8 cellular contexts compared by ENCODE assay signal in the genomic region with DNA sequence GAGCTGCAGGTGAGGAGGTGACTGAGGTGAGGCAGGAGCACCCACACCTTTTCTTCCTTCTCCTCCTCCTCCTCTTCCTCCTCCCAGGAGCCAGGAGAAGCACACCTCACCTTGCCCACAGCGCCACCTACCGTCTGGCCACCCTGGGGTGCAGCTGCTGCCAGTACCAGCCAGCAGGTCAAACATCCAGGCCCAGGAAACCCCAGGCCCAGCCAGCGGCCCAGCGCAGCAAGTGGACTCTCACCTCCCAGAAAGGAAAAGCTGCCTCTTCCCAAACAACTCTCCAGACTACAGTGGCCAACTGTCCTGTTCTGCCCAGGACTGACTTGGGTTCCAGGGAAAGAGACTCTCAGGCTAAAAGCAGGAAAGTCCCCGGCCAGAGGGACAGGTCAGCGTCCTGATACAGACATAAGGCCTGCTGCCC. TPM values are rescaled to one million over a fixed set of nuclear protein-coding genes. Genes with fewer than 3 reads are reported as not detected.
DNase-seq lines count a peak whose midpoint lies in the region; ATAC-seq and TF ChIP-seq lines count a peak whose summit lies in the region.

No MANE protein-coding gene starts in this region.

- peaks cover 1% of the 10 kb centered on the region for H3K27me3 Mint-ChIP-seq in activated T-helper 1 cell treated with anti-CD3 and anti-CD28 coated beads, Interleukin-12 subunit alpha, Interleukin-12 subunit beta, Interleukin-2, Interleukin-4 antibody, amounts not matched to agents 30 ng/mL and 10 ng/mL and 1 ng/mL, durations not matched to agents 14 hours and 24 hours and 36 hours (ENCODE audit: insufficient read depth)
- H3K27me3 Mint-ChIP-seq in glutamatergic neuron (ENCODE audit: unreplicated experiment): peaks cover 8% of the 10 kb centered on the region

- peak overlapping the region; percentile 34 for H3K27ac Mint-ChIP-seq in activated T-helper 1 cell treated with anti-CD3 and anti-CD28 coated beads, Interleukin-12 subunit alpha, Interleukin-12 subunit beta, Interleukin-2, Interleukin-4 antibody, amounts not matched to agents 30 ng/mL and 10 ng/mL and 1 ng/mL, durations not matched to agents 14 hours and 24 hours and 36 hours
- H3K27ac Mint-ChIP-seq in glutamatergic neuron (ENCODE audit: unreplicated experiment): no peak overlapping the region

- H3K4me3 Mint-ChIP-seq in activated T-helper 1 cell treated with anti-CD3 and anti-CD28 coated beads, Interleukin-12 subunit alpha, Interleukin-12 subunit beta, Interleukin-2, Interleukin-4 antibody, amounts not matched to agents 30 ng/mL and 10 ng/mL and 1 ng/mL, durations not matched to agents 14 hours and 24 hours and 36 hours: no peak overlapping the region
- no peak overlapping the region for H3K4me3 Mint-ChIP-seq in glutamatergic neuron (ENCODE audit: unreplicated experiment)

- H3K36me3 Mint-ChIP-seq in activated T-helper 1 cell treated with anti-CD3 and anti-CD28 coated beads, Interleukin-12 subunit alpha, Interleukin-12 subunit beta, Interleukin-2, Interleukin-4 antibody, amounts not matched to agents 30 ng/mL and 10 ng/mL and 1 ng/mL, durations not matched to agents 14 hours and 24 hours and 36 hours (ENCODE audit: low read depth): no peaks in the 10 kb centered on the region
- H3K36me3 Mint-ChIP-seq in glutamatergic neuron (ENCODE audit: unreplicated experiment): no peaks in the 10 kb centered on the region

- no peaks in the 10 kb centered on the region for H3K4me1 Mint-ChIP-seq in activated T-helper 1 cell treated with anti-CD3 and anti-CD28 coated beads, Interleukin-12 subunit alpha, Interleukin-12 subunit beta, Interleukin-2, Interleukin-4 antibody, amounts not matched to agents 30 ng/mL and 10 ng/mL and 1 ng/mL, durations not matched to agents 14 hours and 24 hours and 36 hours (ENCODE audit: low read depth)
- peaks cover 27% of the 10 kb centered on the region for H3K4me1 Mint-ChIP-seq in glutamatergic neuron (ENCODE audit: low read depth, unreplicated experiment)

- no peaks in the 10 kb centered on the region for H3K9me3 Mint-ChIP-seq in activated T-helper 1 cell treated with anti-CD3 and anti-CD28 coated beads, Interleukin-12 subunit alpha, Interleukin-12 subunit beta, Interleukin-2, Interleukin-4 antibody, amounts not matched to agents 30 ng/mL and 10 ng/mL and 1 ng/mL, durations not matched to agents 14 hours and 24 hours and 36 hours
- H3K9me3 Mint-ChIP-seq in glutamatergic neuron (ENCODE audit: unreplicated experiment): peaks cover 6% of the 10 kb centered on the region

- ATAC-seq in HG03280 (IDR thresholded peaks at IDR 0.05; ENCODE audit: unreplicated experiment): no peak
- ATAC-seq in GM19467 (IDR thresholded peaks at IDR 0.05; ENCODE audit: unreplicated experiment): no peak

- intact Hi-C loops in activated T-helper 1 cell treated with anti-CD3 and anti-CD28 coated beads, Interleukin-12 subunit alpha, Interleukin-12 subunit beta, Interleukin-2, Interleukin-4 antibody, amounts not matched to agents 30 ng/mL and 10 ng/mL and 1 ng/mL, durations not matched to agents 14 hours and 24 hours and 36 hours (cut with micrococcal nuclease): loop anchor here (1.0 to 5.0 kb wide), 2 partner anchors 71 to 212 kb away; partner anchors contain the start of gene RASD1

- peak; percentile 80 for DNase-seq in AG08396 (ENCODE audit: low spot score)
- peak; percentile 60 for DNase-seq in GM19238 (ENCODE audit: insufficient read length, low spot score)
- DNase-seq in OCI-M1 (lab: John Stamatoyannopoulos, UW): peak; percentile 71
- DNase-seq in activated T-helper 1 cell treated with anti-CD3 and anti-CD28 coated beads, Interleukin-12 subunit alpha, Interleukin-12 subunit beta, Interleukin-2, Interleukin-4 antibody, amounts not matched to agents 30 ng/mL and 10 ng/mL and 1 ng/mL, durations not matched to agents 14 hours and 24 hours and 36 hours (ENCODE audit: low spot score): peak; percentile 34
- DNase-seq in glutamatergic neuron: peak; percentile 85
- peak; percentile 56 for DNase-seq in putamen (ENCODE audit: low spot score)

- peak; percentile 81 for TF ChIP-seq CTCF in glutamatergic neuron (IDR thresholded peaks at IDR 0.05; ENCODE audit: partially characterized antibody, unreplicated experiment)

RNA-seq across cellular contexts. Expression of gene PEMT, which starts 22.7 kb away (rescaled TPM):
- total RNA-seq in activated T-helper 1 cell treated with anti-CD3 and anti-CD28 coated beads, Interleukin-12 subunit alpha, Interleukin-12 subunit beta, Interleukin-2, Interleukin-4 antibody, amounts not matched to agents 30 ng/mL and 10 ng/mL and 1 ng/mL, durations not matched to agents 14 hours and 24 hours and 36 hours: 39.9 and 45.1 TPM in 2 replicates
- total RNA-seq in glutamatergic neuron (ENCODE audit: unreplicated experiment): 24.0 TPM

Comparison
In these comparisons a context has a peak if more than half of its experiments do, and no peak if none do; other contexts are left out.
1. DNase-seq: peak in every context shown above with its lines; median percentile 85 in glutamatergic neuron; 80 in AG08396; 71 in OCI-M1; 60 in GM19238; 56 in putamen; 34 in activated T-helper 1 cell treated with anti-CD3 and anti-CD28 coated beads, Interleukin-12 subunit alpha, Interleukin-12 subunit beta, Interleukin-2, Interleukin-4 antibody, amounts not matched to agents 30 ng/mL and 10 ng/mL and 1 ng/mL, durations not matched to agents 14 hours and 24 hours and 36 hours.